ENCODE assay signal across 14 cellular contexts in the genomic region with DNA sequence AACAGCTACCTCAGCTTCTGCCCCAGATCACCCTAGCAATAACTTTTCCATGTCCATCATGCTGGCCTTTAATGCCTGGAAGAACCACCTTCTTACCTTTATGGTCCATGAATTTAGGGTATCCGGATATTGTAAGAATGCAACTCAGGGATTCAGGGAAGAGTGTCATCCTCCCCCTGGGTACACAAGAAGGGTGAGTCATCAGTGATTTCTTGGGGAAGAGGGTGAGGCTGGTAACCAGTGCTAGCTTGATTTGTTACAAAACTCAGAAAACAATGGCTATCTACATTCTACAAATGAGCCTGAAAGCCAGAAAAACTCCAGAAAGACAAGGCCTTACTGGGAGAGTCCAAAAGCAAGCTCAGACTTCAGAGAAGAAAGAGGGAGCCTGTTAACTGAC.
"Had no signal": no experiment of that assay in that cellular context is flagged by ENCODE, and none has a peak within 500 bp of the region (broad histone marks: within the 10 kb centered on the region; RNA-seq: fewer than 3 reads in every experiment).

No MANE protein-coding gene starts in this region.

- ATAC-seq: activated naive CD8-positive, alpha-beta T cell treated with anti-CD3 and anti-CD28 coated beads, Interleukin-2, amount 50 U/mL, for 24 hours; body of pancreas had no signal

- H3K4me1 ChIP-seq: ascending aorta, body of pancreas had no signal

- H3K27me3 ChIP-seq: ascending aorta, body of pancreas, cardiac muscle cell had no signal

- H3K4me3 ChIP-seq: ascending aorta, body of pancreas, cardiac muscle cell had no signal

- FAIRE-seq: TTC549 had no signal

- DNase-seq: activated B cell treated with CpG ODN at 0.5 μM for 24 hours; activated CD4-positive, alpha-beta T cell treated with anti-CD3 and anti-CD28 coated beads for 1 hour; activated CD8-positive, alpha-beta memory T cell treated with anti-CD3 and anti-CD28 coated beads for 24 hours; activated T-cell treated with anti-CD3 and anti-CD28 coated beads, Interleukin-2, amount 50 U/mL, for 4 hours; amniotic stem cell; NCI-H1048; NCI-H226; SHP77 treated with DMSO at 0.1 percent for 48 hours; T1000 had no signal

- H3K27ac ChIP-seq: ascending aorta, body of pancreas, cardiac muscle cell had no signal

- H3K36me3 ChIP-seq: ascending aorta, cardiac muscle cell had no signal

- H3K9me3 ChIP-seq: ascending aorta, body of pancreas had no signal
